1 cellular context compared by ENCODE assay signal in the genomic region with DNA sequence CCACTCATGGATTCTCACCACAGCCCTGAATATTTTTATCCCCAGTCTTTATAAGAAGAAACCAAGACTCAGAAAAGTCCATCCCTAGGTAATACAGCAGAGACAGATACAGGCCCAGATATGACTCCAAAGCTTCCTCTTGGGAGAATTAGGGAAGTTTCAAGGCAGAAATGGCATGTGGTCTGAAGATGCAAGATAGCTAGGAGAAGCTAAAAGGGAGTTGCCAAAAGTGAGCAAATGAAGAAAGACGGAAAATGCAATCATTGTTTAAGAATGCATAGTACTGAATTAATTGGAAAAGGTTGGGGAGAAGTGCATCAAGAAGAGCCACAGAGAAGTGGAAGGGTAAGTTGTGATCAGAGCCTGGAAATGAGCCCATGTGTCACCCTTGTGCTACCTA.
TF ChIP-seq lines count a peak whose summit lies in the region.

No MANE protein-coding gene starts in this region.

TF ChIP-seq in HCT116, 20 proteins besides CTCF, POLR2A, EP300 and RAD21:
- TF ChIP-seq ZFX (IDR thresholded peaks at IDR 0.05) (no peak), TCF7L2 (IDR thresholded peaks at IDR 0.05; ENCODE audit: borderline replicate concordance, extremely low read depth, insufficient read depth, insufficient read length) (no peak), MAX (IDR thresholded peaks at IDR 0.05) (no peak), JUND (IDR thresholded peaks at IDR 0.05) (0 out of 2 replicates have a peak, but pooled peaks have one; percentile 13), FOSL1 (IDR thresholded peaks at IDR 0.05; ENCODE audit: low read depth) (no peak), YY1 (IDR thresholded peaks at IDR 0.05; ENCODE audit: extremely low read depth, insufficient replicate concordance, low read depth, low read length) (no peak)
- TF ChIP-seq, protein P1, sequence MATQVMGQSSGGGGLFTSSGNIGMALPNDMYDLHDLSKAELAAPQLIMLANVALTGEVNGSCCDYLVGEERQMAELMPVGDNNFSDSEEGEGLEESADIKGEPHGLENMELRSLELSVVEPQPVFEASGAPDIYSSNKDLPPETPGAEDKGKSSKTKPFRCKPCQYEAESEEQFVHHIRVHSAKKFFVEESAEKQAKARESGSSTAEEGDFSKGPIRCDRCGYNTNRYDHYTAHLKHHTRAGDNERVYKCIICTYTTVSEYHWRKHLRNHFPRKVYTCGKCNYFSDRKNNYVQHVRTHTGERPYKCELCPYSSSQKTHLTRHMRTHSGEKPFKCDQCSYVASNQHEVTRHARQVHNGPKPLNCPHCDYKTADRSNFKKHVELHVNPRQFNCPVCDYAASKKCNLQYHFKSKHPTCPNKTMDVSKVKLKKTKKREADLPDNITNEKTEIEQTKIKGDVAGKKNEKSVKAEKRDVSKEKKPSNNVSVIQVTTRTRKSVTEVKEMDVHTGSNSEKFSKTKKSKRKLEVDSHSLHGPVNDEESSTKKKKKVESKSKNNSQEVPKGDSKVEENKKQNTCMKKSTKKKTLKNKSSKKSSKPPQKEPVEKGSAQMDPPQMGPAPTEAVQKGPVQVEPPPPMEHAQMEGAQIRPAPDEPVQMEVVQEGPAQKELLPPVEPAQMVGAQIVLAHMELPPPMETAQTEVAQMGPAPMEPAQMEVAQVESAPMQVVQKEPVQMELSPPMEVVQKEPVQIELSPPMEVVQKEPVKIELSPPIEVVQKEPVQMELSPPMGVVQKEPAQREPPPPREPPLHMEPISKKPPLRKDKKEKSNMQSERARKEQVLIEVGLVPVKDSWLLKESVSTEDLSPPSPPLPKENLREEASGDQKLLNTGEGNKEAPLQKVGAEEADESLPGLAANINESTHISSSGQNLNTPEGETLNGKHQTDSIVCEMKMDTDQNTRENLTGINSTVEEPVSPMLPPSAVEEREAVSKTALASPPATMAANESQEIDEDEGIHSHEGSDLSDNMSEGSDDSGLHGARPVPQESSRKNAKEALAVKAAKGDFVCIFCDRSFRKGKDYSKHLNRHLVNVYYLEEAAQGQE (IDR thresholded peaks at IDR 0.05; ENCODE audit: low read depth), result no peak
- TF ChIP-seq, protein P2, sequence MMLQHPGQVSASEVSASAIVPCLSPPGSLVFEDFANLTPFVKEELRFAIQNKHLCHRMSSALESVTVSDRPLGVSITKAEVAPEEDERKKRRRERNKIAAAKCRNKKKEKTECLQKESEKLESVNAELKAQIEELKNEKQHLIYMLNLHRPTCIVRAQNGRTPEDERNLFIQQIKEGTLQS (IDR thresholded peaks at IDR 0.05), result no peak
